Comparison of ENCODE assay signal across 1 cellular context in genomic region chr1:31644560-31645273, GRCh38.
TF ChIP-seq lines count a peak whose summit lies in the region.

Gene PEF1, minus strand, starts transcription at chr1:31644876. Its CDS starts 12 bp downstream, at chr1:31644864.

TF ChIP-seq in HCT116, 20 proteins besides CTCF, POLR2A, EP300 and RAD21 (continued from another document):
- TF ChIP-seq ATF3 (IDR thresholded peaks at IDR 0.05) (no peak), TCF7L2 (IDR thresholded peaks at IDR 0.05; ENCODE audit: borderline replicate concordance, extremely low read depth, insufficient read depth, insufficient read length) (peak; percentile 38), CBX3 (IDR thresholded peaks at IDR 0.05; ENCODE audit: low read depth) (no peak), SP1 (IDR thresholded peaks at IDR 0.05; ENCODE audit: low read depth) (peak; percentile 98), ZFX (IDR thresholded peaks at IDR 0.05) (peak; percentile 66)
